7 cellular contexts compared by ENCODE assay signal in the genomic region with DNA sequence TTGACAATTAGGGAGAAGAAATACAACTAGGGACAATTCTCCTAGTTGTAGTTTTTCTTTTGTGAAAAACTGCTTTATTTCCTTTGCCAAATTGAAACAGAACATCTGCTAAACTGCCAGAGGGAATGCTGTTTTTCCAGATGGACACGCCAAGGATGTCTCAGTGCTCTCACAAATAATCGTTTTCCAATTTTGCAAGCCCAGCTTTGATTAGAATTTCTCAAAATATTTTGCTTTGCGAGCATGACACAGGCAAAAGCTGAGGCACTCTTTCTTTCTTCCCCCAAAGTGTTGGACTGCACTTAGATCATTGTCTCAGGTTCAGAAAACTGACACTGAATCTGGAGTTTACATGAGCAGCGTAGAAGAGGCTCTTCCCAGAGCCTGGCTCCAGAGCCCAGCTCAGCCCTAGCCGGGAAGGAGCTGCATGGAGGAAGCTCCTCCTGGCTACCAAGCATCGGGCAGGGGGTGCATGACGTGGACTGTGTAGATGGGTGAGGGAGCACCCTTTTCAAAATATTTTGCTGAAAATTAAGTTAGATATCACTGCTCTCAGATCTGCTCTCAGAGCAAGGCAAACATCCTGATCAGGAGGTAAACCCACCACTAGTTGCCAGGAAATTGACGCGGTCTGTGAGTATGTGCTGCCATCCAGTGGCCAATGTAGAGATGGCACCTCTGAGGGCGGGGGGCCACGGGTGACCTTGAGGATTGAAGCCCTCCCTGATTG.
DNase-seq lines count a peak whose midpoint lies in the region; ATAC-seq and TF ChIP-seq lines count a peak whose summit lies in the region.

No MANE protein-coding gene starts in this region.

- CTCF ChIA-PET in HCT116 (lab: Charles Lee), result interaction anchor here (0.7 to 3.1 kb wide), 10 partner anchors 9 to 593 kb away, joined by 3 to 23 read pairs (median 4); no protein-coding TSS in a partner anchor

- peak; percentile 54 for DNase-seq in GM12865 (ENCODE audit: low read depth)
- DNase-seq in HCT116 (ENCODE audit: low read depth, low spot score), result peak; percentile 29
- peak; percentile 71 for DNase-seq in NCI-H1092 (lab: John Stamatoyannopoulos, UW)
- DNase-seq in activated CD4-positive, CD25-positive, alpha-beta regulatory T cell treated with anti-CD3 and anti-CD28 coated beads, Interleukin-2, amount 50 U/mL, for 72 hours, result peak; percentile 74
- peak; percentile 15 for DNase-seq in cerebellum (ENCODE audit: low spot score)
- DNase-seq in right lobe of liver, result peak in 2 of 3 donors; percentile 34 to 64
- DNase-seq in stimulated activated CD4-positive, alpha-beta T cell treated with anti-CD3 and anti-CD28 coated beads, Interleukin-4, amount 100 ng/mL, for 4 hours, result peak; percentile 54 to 60

- no peaks in the 10 kb centered on the region for H3K79me2 ChIP-seq in HCT116 (ENCODE audit: insufficient read depth, low read length)

- TF ChIP-seq POLR2A in HCT116 (IDR thresholded peaks at IDR 0.05; ENCODE audit: borderline replicate concordance, extremely low read depth, insufficient read depth, insufficient read length), result no peak
- no peak for TF ChIP-seq POLR2A in right lobe of liver (IDR thresholded peaks at IDR 0.05)

- 19% methylated on average over 11 of the region's 11 CpGs for WGBS in right lobe of liver (ENCODE audit: insufficient coverage, low coverage, low lambda C conversion rate, missing lambda C conversion rate)

- H4K20me1 ChIP-seq in HCT116 (ENCODE audit: insufficient read depth), result no peaks in the 10 kb centered on the region; the same call in 1 of the 2 replicates

- peak; percentile 89 for ATAC-seq in HCT116
- peak; percentile 87 to 97 (median 91) for ATAC-seq in right lobe of liver

- TF ChIP-seq RAD21 in HCT116 (IDR thresholded peaks at IDR 0.05; ENCODE audit: low read depth), result peak; percentile 98

- H3K27ac ChIP-seq in HCT116 (ENCODE audit: low read depth, low read length) (no peak overlapping the region), right lobe of liver (peak overlapping the region in 1 of 3 donors; percentile 10)

- no peak overlapping the region for H3K4me3 ChIP-seq in GM12865 (ENCODE audit: low read depth, low read length)
- no peak overlapping the region for H3K4me3 ChIP-seq in HCT116 (replicated peaks in 1 of 2; ENCODE audit: low read depth in 1 of 2, low read length in 2 of 2)
- no peak overlapping the region for H3K4me3 ChIP-seq in right lobe of liver

- BruUV-seq in HCT116 (replicated peaks; lab: Mats Ljungman, UMichigan), result no TSS peak

- H3K4me1 ChIP-seq in HCT116 (ENCODE audit: control insufficient read depth in 1 of 2, insufficient read depth in 2 of 2, low read length in 2 of 2) (no peaks in the 10 kb centered on the region), right lobe of liver (peaks cover 0 to 4% (median 0%) of the 10 kb centered on the region in 4 donors)

- POLR2A ChIA-PET in HCT116 (lab: Charles Lee), result no interaction called here

- H3K9ac ChIP-seq in HCT116 (ENCODE audit: low read length), result no peak overlapping the region

- intact Hi-C loops in HCT116 (cut with micrococcal nuclease), result loop anchor here (1.0 to 10.0 kb wide), 5 partner anchors 234 to 731 kb away; partner anchors contain the start of gene WTAP
- intact Hi-C loops in right lobe of liver (cut with DNase I), result no loop called here

- H3K4me2 ChIP-seq in HCT116 (ENCODE audit: low read length), result no peak overlapping the region

- H3K9me3 ChIP-seq in HCT116 (ENCODE audit: control insufficient read depth in 1 of 2, insufficient read depth in 1 of 2, low read depth in 1 of 2, low read length in 2 of 2) (no peaks in the 10 kb centered on the region), right lobe of liver (no peaks in the 10 kb centered on the region)

- H3K27me3 ChIP-seq in HCT116 (ENCODE audit: insufficient read depth, low read length) (0 out of 2 replicates have a peak, but pooled peaks cover 5% of the 10 kb centered on the region), right lobe of liver (no peaks in the 10 kb centered on the region)

- no peaks in the 10 kb centered on the region for H3K9me2 ChIP-seq in HCT116 (ENCODE audit: insufficient read depth)

- RAD21 ChIA-PET in HCT116 (lab: Charles Lee; ENCODE audit: low non-redundant PET in 1 of 2, low total read pairs in 2 of 2, uncharacterized antibody in 2 of 2, unreplicated experiment in 2 of 2), result interaction anchor here (0.7 to 1.5 kb wide), 7 partner anchors 95 to 592 kb away, joined by 4 to 10 read pairs (median 6); no protein-coding TSS in a partner anchor

- peak; percentile 92 for TF ChIP-seq CTCF in GM12865 (IDR thresholded peaks at IDR 0.05; ENCODE audit: insufficient read depth, low read depth, low read length, missing control alignments)
- TF ChIP-seq CTCF in HCT116 (IDR thresholded peaks at IDR 0.05 in 2 of 3, conservative IDR thresholded peaks at IDR 0.05 in 1 of 3; ENCODE audit: borderline replicate concordance in 1 of 3, insufficient read depth in 1 of 3, low read depth in 2 of 3, low read length in 2 of 3), result peak; percentile 87 to 99 (median 91)
- peak; percentile 93 to 98 (median 96) for TF ChIP-seq CTCF in right lobe of liver (IDR thresholded peaks at IDR 0.05)

- no peaks in the 10 kb centered on the region for H3K36me3 ChIP-seq in HCT116 (ENCODE audit: control insufficient read depth in 1 of 2, insufficient read depth in 2 of 2, low read length in 2 of 2)
- H3K36me3 ChIP-seq in right lobe of liver, result peaks cover 0 to 9% (median 0%) of the 10 kb centered on the region in 4 donors

- no peak overlapping the region for H2AFZ ChIP-seq in HCT116 (ENCODE audit: low read depth, low read length, poor library complexity, severe bottlenecking)

TF ChIP-seq in HCT116, 20 proteins besides CTCF, POLR2A, EP300 and RAD21:
- TF ChIP-seq ZNF274 (IDR thresholded peaks at IDR 0.05; ENCODE audit: low read depth, low read length), result no peak
- no peak for TF ChIP-seq POLR2AphosphoS5 (IDR thresholded peaks at IDR 0.05; ENCODE audit: low read depth, low read length)
- TF ChIP-seq, protein P1, sequence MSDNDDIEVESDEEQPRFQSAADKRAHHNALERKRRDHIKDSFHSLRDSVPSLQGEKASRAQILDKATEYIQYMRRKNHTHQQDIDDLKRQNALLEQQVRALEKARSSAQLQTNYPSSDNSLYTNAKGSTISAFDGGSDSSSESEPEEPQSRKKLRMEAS (IDR thresholded peaks at IDR 0.05), result no peak
- TF ChIP-seq EZH2phosphoT487 (IDR thresholded peaks at IDR 0.05; ENCODE audit: borderline replicate concordance), result no peak
- TF ChIP-seq EZH2 (IDR thresholded peaks at IDR 0.05), result no peak
- no peak for TF ChIP-seq EGR1 (IDR thresholded peaks at IDR 0.05; ENCODE audit: low read depth)
- TF ChIP-seq, protein P2, sequence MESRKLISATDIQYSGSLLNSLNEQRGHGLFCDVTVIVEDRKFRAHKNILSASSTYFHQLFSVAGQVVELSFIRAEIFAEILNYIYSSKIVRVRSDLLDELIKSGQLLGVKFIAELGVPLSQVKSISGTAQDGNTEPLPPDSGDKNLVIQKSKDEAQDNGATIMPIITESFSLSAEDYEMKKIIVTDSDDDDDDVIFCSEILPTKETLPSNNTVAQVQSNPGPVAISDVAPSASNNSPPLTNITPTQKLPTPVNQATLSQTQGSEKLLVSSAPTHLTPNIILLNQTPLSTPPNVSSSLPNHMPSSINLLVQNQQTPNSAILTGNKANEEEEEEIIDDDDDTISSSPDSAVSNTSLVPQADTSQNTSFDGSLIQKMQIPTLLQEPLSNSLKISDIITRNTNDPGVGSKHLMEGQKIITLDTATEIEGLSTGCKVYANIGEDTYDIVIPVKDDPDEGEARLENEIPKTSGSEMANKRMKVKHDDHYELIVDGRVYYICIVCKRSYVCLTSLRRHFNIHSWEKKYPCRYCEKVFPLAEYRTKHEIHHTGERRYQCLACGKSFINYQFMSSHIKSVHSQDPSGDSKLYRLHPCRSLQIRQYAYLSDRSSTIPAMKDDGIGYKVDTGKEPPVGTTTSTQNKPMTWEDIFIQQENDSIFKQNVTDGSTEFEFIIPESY (IDR thresholded peaks at IDR 0.05; ENCODE audit: extremely low read depth, insufficient replicate concordance, low read length), result no peak
- no peak for TF ChIP-seq TCF7L2 (IDR thresholded peaks at IDR 0.05; ENCODE audit: borderline replicate concordance, extremely low read depth, insufficient read depth, insufficient read length)
- no peak for TF ChIP-seq SP1 (IDR thresholded peaks at IDR 0.05; ENCODE audit: low read depth)
- TF ChIP-seq JUND (IDR thresholded peaks at IDR 0.05), result no peak
- no peak for TF ChIP-seq CBX3 (IDR thresholded peaks at IDR 0.05; ENCODE audit: low read depth)
- TF ChIP-seq REST (IDR thresholded peaks at IDR 0.05; ENCODE audit: low read depth), result no peak

Comparison
In these comparisons a context has a peak if more than half of its experiments do, and no peak if none do; other contexts are left out.
1. DNase-seq: peak in every context shown above with its lines; median percentile 74 in activated CD4-positive, CD25-positive, alpha-beta regulatory T cell treated with anti-CD3 and anti-CD28 coated beads, Interleukin-2, amount 50 U/mL, for 72 hours; 71 in NCI-H1092; 57 in stimulated activated CD4-positive, alpha-beta T cell treated with anti-CD3 and anti-CD28 coated beads, Interleukin-4, amount 100 ng/mL, for 4 hours; 54 in GM12865; 49 in right lobe of liver; 29 in HCT116; 15 in cerebellum.